In genomic region chr10:98963608-98964007, GRCh38 we compare ENCODE assay signal across 21 cellular contexts.
"Had no signal": no experiment of that assay in that cellular context is flagged by ENCODE, and none has a peak within 500 bp of the region (broad histone marks: within the 10 kb centered on the region; RNA-seq: fewer than 3 reads in every experiment).

No MANE protein-coding gene starts in this region.

- H3K4me1 ChIP-seq: esophagus squamous epithelium, right lobe of liver, suprapubic skin, tibial nerve had no signal

- H3K27ac ChIP-seq: esophagus squamous epithelium, right lobe of liver, skin epidermis, stomach, suprapubic skin, tibial nerve had no signal

- H3K4me3 ChIP-seq: esophagus squamous epithelium, right lobe of liver, skin epidermis, stomach, suprapubic skin, tibial nerve had no signal

- H3K36me3 ChIP-seq: esophagus squamous epithelium, right lobe of liver, stomach, suprapubic skin, tibial nerve had no signal

- ATAC-seq: activated T-cell treated with anti-CD3 and anti-CD28 coated beads, Interleukin-2, amount 50 U/mL, for 72 hours; left colon; right lobe of liver; stimulated activated memory B cell treated with anti-CD40 and anti-IgM and Interleukin-4, amounts not matched to agents 10 μg/mL and 1 μg/mL and 100 μg/mL, for 72 hours; T-helper 17 cell had no signal

- DNase-seq: activated CD4-positive, alpha-beta memory T cell treated with anti-CD3 and anti-CD28 coated beads, Interleukin-2, amount 10 ng/mL, durations not matched to agents 7 days and 5 days; activated CD4-positive, alpha-beta T cell treated with anti-CD3 and anti-CD28 coated beads for 48 hours; activated CD4-positive, CD25-positive, alpha-beta regulatory T cell; activated effector memory CD4-positive, alpha-beta T cell treated with Interleukin-2 at 50 U/mL for 16 hours; activated naive CD4-positive, alpha-beta T cell treated with anti-CD3 and anti-CD28 coated beads, Interleukin-2, amount 10 ng/mL, durations not matched to agents 7 days and 5 days; activated T-cell treated with anti-CD3 and anti-CD28 coated beads, Interleukin-2, amount 50 U/mL, for 72 hours; aorta; cerebellar nuclear complex; cortex of kidney; endodermal cell; esophagus squamous epithelium; left colon; naive B cell; nucleus accumbens; right lobe of liver; stomach; T-helper 17 cell had no signal

- H3K27me3 ChIP-seq: esophagus squamous epithelium, right lobe of liver, stomach, suprapubic skin, tibial nerve had no signal
